ENCODE assay signal across 8 cellular contexts in genomic region chr14:24307575-24308341, GRCh38. TPM values are rescaled to one million over a fixed set of nuclear protein-coding genes. Genes with fewer than 3 reads are reported as not detected.
DNase-seq lines count a peak whose midpoint lies in the region; ATAC-seq and TF ChIP-seq lines count a peak whose summit lies in the region.

A gene with protein sequence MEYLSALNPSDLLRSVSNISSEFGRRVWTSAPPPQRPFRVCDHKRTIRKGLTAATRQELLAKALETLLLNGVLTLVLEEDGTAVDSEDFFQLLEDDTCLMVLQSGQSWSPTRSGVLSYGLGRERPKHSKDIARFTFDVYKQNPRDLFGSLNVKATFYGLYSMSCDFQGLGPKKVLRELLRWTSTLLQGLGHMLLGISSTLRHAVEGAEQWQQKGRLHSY (minus strand): TSS chr14:24307977. CDS start chr14:24307858, 119 bp downstream.

- peak; percentile 11 for DNase-seq in DMS79 (lab: John Stamatoyannopoulos, UW)
- DNase-seq in HL-60 (ENCODE audit: low read depth in 1 of 2, low spot score in 1 of 2): peak in 1 of 2 experiments; percentile 80
- peak; percentile 63 to 86 (median 86) for DNase-seq in Peyer's patch
- peak; percentile 37 for DNase-seq in activated T-helper 9 cell treated with anti-CD3 and anti-CD28 coated beads, Interleukin-2, amount 50 U/mL, for 16 hours (ENCODE audit: low read depth)
- peak; percentile 34 for DNase-seq in fibroblast of gingiva (ENCODE audit: low read depth)
- DNase-seq in neural crest cell (ENCODE audit: low read depth, low spot score): peak; percentile 71
- DNase-seq in putamen (ENCODE audit: low spot score): no peak

- H3K27ac Mint-ChIP-seq in neural crest cell (ENCODE audit: unreplicated experiment): no peak within 1 kb of the TSS

- H3K36me3 ChIP-seq in Peyer's patch: peaks cover 0 to 46% (median 0%) of the 10 kb centered on the region in 3 donors

- H3K27me3 Mint-ChIP-seq in neural crest cell (ENCODE audit: low read depth): no peaks in the 10 kb centered on the region

- ATAC-seq in HG02678 (IDR thresholded peaks at IDR 0.05; ENCODE audit: unreplicated experiment): no peak

- peak; percentile 45 to 89 for TF ChIP-seq POLR2A in Peyer's patch (IDR thresholded peaks at IDR 0.05)

- H3K4me1 Mint-ChIP-seq in neural crest cell: peaks cover 5% of the 10 kb centered on the region

- H3K36me3 Mint-ChIP-seq in neural crest cell (ENCODE audit: low read depth): peaks cover 3% of the 10 kb centered on the region

- no peaks in the 10 kb centered on the region for H3K9me3 Mint-ChIP-seq in neural crest cell

- H3K27ac ChIP-seq in HL-60 (replicated peaks) (no peak within 1 kb of the TSS), Peyer's patch (peak within 1 kb of the TSS in 3 of 4 donors; percentile 68 to 94 (median 82))

- H3K27me3 ChIP-seq in HL-60 (ENCODE audit: insufficient read depth, poor library complexity, severe bottlenecking) (no peaks in the 10 kb centered on the region), Peyer's patch (no peaks in the 10 kb centered on the region)

- TF ChIP-seq CTCF in HL-60 (IDR thresholded peaks at IDR 0.05; ENCODE audit: insufficient read depth, low read length) (peak; percentile 95), Peyer's patch (IDR thresholded peaks at IDR 0.05) (peak; percentile 76 to 95 (median 92)), neural crest cell (conservative IDR thresholded peaks at IDR 0.05) (peak; percentile 91)

- peak within 1 kb of the TSS; percentile 38 for H3K4me3 Mint-ChIP-seq in neural crest cell

- peaks cover 8 to 46% (median 18%) of the 10 kb centered on the region in 4 donors for H3K4me1 ChIP-seq in Peyer's patch

- H3K4me3 ChIP-seq in HL-60 (replicated peaks; ENCODE audit: insufficient read depth, low read length) (no peak within 1 kb of the TSS), Peyer's patch (peak within 1 kb of the TSS in 3 of 4 donors; percentile 8 to 56 (median 49))

- H3K9me3 ChIP-seq in Peyer's patch: no peaks in the 10 kb centered on the region

RNA-seq across cellular contexts. Expression of the gene that starts here (rescaled TPM):
- 100 to 1,000 TPM in 2 of 4 donors, 10 to 100 TPM in 2; 22.3 to 184 (median 136) TPM for total RNA-seq in Peyer's patch
- not detected in 2 replicates for total RNA-seq in neural crest cell

Comparison
In these comparisons a context has a peak if more than half of its experiments do, and no peak if none do; other contexts are left out.
1. RNA of the gene that starts here (total RNA-seq): 22.3 to 184 TPM in Peyer's patch; not detected in neural crest cell; every median in the first group is over 10 times any median in the second.
2. Peak in DNase-seq in neural crest cell; RNA of the gene not detected or under 1 TPM.
3. Peak in every context shown above with its lines, with median percentiles within 50 percentile points of each other: CTCF ChIP-seq.